18 cellular contexts compared by ENCODE assay signal in genomic region chr14:78764645-78765044, GRCh38.
DNase-seq lines count a peak whose midpoint lies in the region; ATAC-seq and TF ChIP-seq lines count a peak whose summit lies in the region.
"Had no signal": no experiment of that assay in that cellular context is flagged by ENCODE, and none has a peak within 500 bp of the region (broad histone marks: within the 10 kb centered on the region; RNA-seq: fewer than 3 reads in every experiment).

No MANE protein-coding gene starts in this region.

- no peak overlapping the region; a peak in 1 of 22 replicates for H3K9ac ChIP-seq in BLaER1 treated with 17β-estradiol and CSF1 and Interleukin-3, amounts not matched to agents 10 nM and 100 nM
- H3K9ac ChIP-seq in HUES6 (ENCODE audit: low read length): no peak overlapping the region

- peak overlapping the region in 7 of 11 experiments; percentile 5 to 74 (median 44); a peak in 10 of 22 replicates for H3K4me2 ChIP-seq in BLaER1 treated with 17β-estradiol and CSF1 and Interleukin-3, amounts not matched to agents 10 nM and 100 nM
- H3K4me2 ChIP-seq: A549 had no signal

- TF ChIP-seq CTCF in body of pancreas (IDR thresholded peaks at IDR 0.05) (no peak), neural crest cell (conservative IDR thresholded peaks at IDR 0.05) (no peak), ascending aorta (IDR thresholded peaks at IDR 0.05) (no peak)

- no peaks in the 10 kb centered on the region for H4K20me1 ChIP-seq in BLaER1 treated with 17β-estradiol and CSF1 and Interleukin-3, amounts not matched to agents 10 nM and 100 nM

- WGBS in body of pancreas, 2 donors: 12 to 15% methylated on average over 4 of the region's 4 CpGs

- H3K27ac ChIP-seq in BLaER1 treated with 17β-estradiol and CSF1 and Interleukin-3, amounts not matched to agents 10 nM and 100 nM: peak overlapping the region in 3 of 11 experiments; percentile 26 to 52 (median 33); a peak in 4 of 22 replicates
- peak overlapping the region; percentile 28; the same call in 1 of the 2 replicates for H3K27ac ChIP-seq in HUES6 (ENCODE audit: low read depth, low read length)
- peak overlapping the region; percentile 24 to 77 (median 54) for H3K27ac ChIP-seq in body of pancreas
- no peak overlapping the region for H3K27ac ChIP-seq in ascending aorta
- H3K27ac ChIP-seq: A549 had no signal

- no peaks in the 10 kb centered on the region for H3K27me3 ChIP-seq in BLaER1 treated with 17β-estradiol and CSF1 and Interleukin-3, amounts not matched to agents 10 nM and 100 nM
- H3K27me3 ChIP-seq in HUES6 (ENCODE audit: control insufficient read depth, insufficient read depth, low read length) (no peaks in the 10 kb centered on the region), body of pancreas (no peaks in the 10 kb centered on the region), ascending aorta (no peaks in the 10 kb centered on the region)

- H3K9me3 Mint-ChIP-seq in neural crest cell: no peaks in the 10 kb centered on the region

- no peaks in the 10 kb centered on the region for H3K27me3 Mint-ChIP-seq in neural crest cell (ENCODE audit: low read depth)
- H3K27me3 Mint-ChIP-seq: CD4-positive, alpha-beta memory T cell had no signal

- no peaks in the 10 kb centered on the region for H3K36me3 ChIP-seq in BLaER1 treated with 17β-estradiol and CSF1 and Interleukin-3, amounts not matched to agents 10 nM and 100 nM
- H3K36me3 ChIP-seq in HUES6 (ENCODE audit: control insufficient read depth, insufficient read depth, low read length) (no peaks in the 10 kb centered on the region), body of pancreas (replicated peaks in 1 of 2; ENCODE audit: insufficient read depth in 1 of 2, low read depth in 2 of 2) (no peaks in the 10 kb centered on the region), ascending aorta (no peaks in the 10 kb centered on the region)

- peaks cover 0 to 61% (median 14%) of the 10 kb centered on the region in 10 experiments; a peak in 12 of 20 replicates for H3K4me1 ChIP-seq in BLaER1 treated with 17β-estradiol and CSF1 and Interleukin-3, amounts not matched to agents 10 nM and 100 nM
- peaks cover 22% of the 10 kb centered on the region for H3K4me1 ChIP-seq in HUES6 (ENCODE audit: control insufficient read depth, insufficient read depth, low read length)
- H3K4me1 ChIP-seq in body of pancreas: peaks cover 12% of the 10 kb centered on the region
- H3K4me1 ChIP-seq in ascending aorta: no peaks in the 10 kb centered on the region
- H3K4me1 ChIP-seq: A549 had no signal

- H3K9me3 ChIP-seq in BLaER1 treated with 17β-estradiol and CSF1 and Interleukin-3, amounts not matched to agents 10 nM and 100 nM (replicated peaks in 1 of 11): no peaks in the 10 kb centered on the region
- H3K9me3 ChIP-seq in HUES6 (ENCODE audit: control insufficient read depth, insufficient read depth, low read depth, low read length): no peaks in the 10 kb centered on the region
- no peaks in the 10 kb centered on the region for H3K9me3 ChIP-seq in body of pancreas
- no peaks in the 10 kb centered on the region for H3K9me3 ChIP-seq in ascending aorta
- H3K9me3 ChIP-seq: A549 had no signal

- H3K4me3 Mint-ChIP-seq in neural crest cell: no peak overlapping the region
- H3K4me3 Mint-ChIP-seq: CD4-positive, alpha-beta memory T cell had no signal

- peak; percentile 67 for ATAC-seq in body of pancreas
- no peak for ATAC-seq in HG03175 (IDR thresholded peaks at IDR 0.05; ENCODE audit: unreplicated experiment)
- ATAC-seq: A549, K562, Panc1 had no signal

- no peaks in the 10 kb centered on the region for H3K36me3 Mint-ChIP-seq in neural crest cell (ENCODE audit: low read depth)
- H3K36me3 Mint-ChIP-seq: CD4-positive, alpha-beta memory T cell had no signal

- peaks cover 7% of the 10 kb centered on the region for H3K4me1 Mint-ChIP-seq in neural crest cell
- H3K4me1 Mint-ChIP-seq: CD4-positive, alpha-beta memory T cell had no signal

- intact Hi-C loops in body of pancreas (cut with DNase I) (no loop called here), ascending aorta (cut with DNase I) (no loop called here)

- peak overlapping the region; percentile 1 for H3K27ac Mint-ChIP-seq in neural crest cell (ENCODE audit: unreplicated experiment)
- H3K27ac Mint-ChIP-seq: CD4-positive, alpha-beta memory T cell had no signal

- no peak overlapping the region for H3K4me3 ChIP-seq in BLaER1 treated with 17β-estradiol and CSF1 and Interleukin-3, amounts not matched to agents 10 nM and 100 nM
- H3K4me3 ChIP-seq in HUES6 (ENCODE audit: low read depth, low read length) (no peak overlapping the region), body of pancreas (no peak overlapping the region), ascending aorta (no peak overlapping the region)
- H3K4me3 ChIP-seq: A549, K562 had no signal

- DNase-seq in body of pancreas (peak in 2 of 4 donors; percentile 2 to 6), neural crest cell (ENCODE audit: low read depth, low spot score) (no peak), DMS79 (lab: John Stamatoyannopoulos, UW) (no peak), ascending aorta (ENCODE audit: low spot score in 2 of 2) (no peak)
- DNase-seq in stimulated activated CD4-positive, alpha-beta T cell treated with anti-CD3 and anti-CD28 coated beads, Interleukin-2, amount 100 ng/mL, for 48 hours: no peak
- DNase-seq: CD4-positive, alpha-beta memory T cell; DMS53; NCI-H1105 treated with DMSO at 0.1 percent for 48 hours; NCI-H1694; NCI-H2081 treated with DMSO at 0.1 percent for 48 hours; NCI-H446 treated with DMSO at 0.1 percent for 48 hours; NCI-H69 had no signal

- no peak for TF ChIP-seq POLR2A in body of pancreas (IDR thresholded peaks at IDR 0.05)

Comparison
In these comparisons a context has a peak if more than half of its experiments do, and no peak if none do; other contexts are left out.
1. H3K27ac ChIP-seq: peak in HUES6 (single experiment) and body of pancreas (4 of 4); none in ascending aorta (0 of 2).